In the genomic region with DNA sequence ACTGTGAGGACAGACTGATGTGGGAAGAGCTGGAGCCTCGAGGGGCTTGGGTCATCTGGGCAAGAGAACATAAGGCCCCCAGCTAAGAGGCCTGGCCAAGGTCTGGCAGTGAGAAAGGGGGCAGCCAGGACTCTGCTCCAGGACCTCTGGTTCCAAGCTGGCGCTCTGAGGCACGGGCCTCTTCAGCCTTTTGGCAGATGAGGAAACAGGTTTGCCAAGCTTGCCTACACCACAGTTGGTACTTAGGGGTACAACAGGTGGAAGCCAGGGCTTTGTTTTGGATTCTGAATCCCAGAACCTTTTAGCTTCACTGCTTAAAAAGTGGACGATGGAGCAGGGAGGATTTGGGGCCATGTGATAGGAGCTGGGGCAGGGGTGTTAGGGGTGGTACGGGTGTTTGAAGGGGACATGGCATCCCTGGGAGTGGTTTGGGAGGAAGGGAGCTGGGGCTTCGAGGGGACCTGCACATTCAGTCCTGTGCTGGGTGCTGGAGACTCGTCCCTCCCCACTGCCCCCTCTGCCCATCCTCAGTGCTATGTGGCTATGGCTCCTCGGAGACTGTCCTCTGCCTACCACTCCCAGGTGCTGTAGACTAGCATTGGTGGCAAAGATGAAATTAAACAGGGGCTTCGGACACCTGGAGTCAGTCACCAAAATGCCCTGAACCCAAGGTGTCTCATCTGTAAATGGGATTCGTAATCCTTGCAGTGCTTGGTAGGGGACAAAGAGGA, we compare ENCODE assay signal across 20 cellular contexts. TPM values are rescaled to one million over a fixed set of nuclear protein-coding genes. Genes with fewer than 3 reads are reported as not detected.
DNase-seq lines count a peak whose midpoint lies in the region; ATAC-seq lines count a peak whose summit lies in the region.
"Had no signal": no experiment of that assay in that cellular context is flagged by ENCODE, and none has a peak within 500 bp of the region (broad histone marks: within the 10 kb centered on the region; RNA-seq: fewer than 3 reads in every experiment).

No MANE protein-coding gene starts in this region.

- DNase-seq in stimulated activated naive CD8-positive, alpha-beta T cell treated with anti-CD3 and anti-CD28 coated beads, Interleukin-15, amount 100 ng/mL, for 72 hours, result no peak
- DNase-seq in T-helper 17 cell (no peak), naive B cell (no peak), GM03348 (ENCODE audit: low spot score) (no peak), anterior cingulate cortex (lab: John Stamatoyannopoulos, UW) (no peak), HPDE6-E6E7 (ENCODE audit: extremely low spot score) (no peak)
- DNase-seq: activated CD4-positive, alpha-beta T cell treated with anti-CD3 and anti-CD28 coated beads for 4 hours; dorsolateral prefrontal cortex; NCI-H1417 treated with DMSO at 0.1 percent for 48 hours; NCI-H82; PC-9; stimulated activated CD4-positive, alpha-beta T cell treated with anti-CD3 and anti-CD28 coated beads, Interleukin-1b, Interleukin-23, amount 100 ng/mL, for 48 hours; T1000 had no signal

- H3K27me3 Mint-ChIP-seq in stimulated activated naive CD8-positive, alpha-beta T cell treated with anti-CD3 and anti-CD28 coated beads, Interleukin-15, Interleukin-2, amounts not matched to agents 100 ng/mL and 50 ng/mL, for 24 hours, result no peaks in the 10 kb centered on the region
- no peaks in the 10 kb centered on the region for H3K27me3 Mint-ChIP-seq in stimulated activated naive CD8-positive, alpha-beta T cell treated with anti-CD3 and anti-CD28 coated beads, Interleukin-15, amount 100 ng/mL, for 72 hours
- H3K27me3 Mint-ChIP-seq in T-helper 17 cell (no peaks in the 10 kb centered on the region), naive B cell (no peaks in the 10 kb centered on the region)

- peak overlapping the region; percentile 79 for H3K27ac Mint-ChIP-seq in stimulated activated naive CD8-positive, alpha-beta T cell treated with anti-CD3 and anti-CD28 coated beads, Interleukin-15, Interleukin-2, amounts not matched to agents 100 ng/mL and 50 ng/mL, for 24 hours
- H3K27ac Mint-ChIP-seq in stimulated activated naive CD8-positive, alpha-beta T cell treated with anti-CD3 and anti-CD28 coated beads, Interleukin-15, amount 100 ng/mL, for 72 hours, result peak overlapping the region in 1 of 2 donors; percentile 69
- H3K27ac Mint-ChIP-seq in T-helper 17 cell, result peak overlapping the region; percentile 78
- peak overlapping the region; percentile 97 to 100 (median 99) for H3K27ac Mint-ChIP-seq in naive B cell

- no peaks in the 10 kb centered on the region for H3K9me3 ChIP-seq in T-helper 17 cell (ENCODE audit: control insufficient read depth, low read length, poor library complexity, severe bottlenecking)
- H3K9me3 ChIP-seq: gastroesophageal sphincter, SJSA1 had no signal

- peaks cover 31% of the 10 kb centered on the region for H3K4me1 Mint-ChIP-seq in stimulated activated naive CD8-positive, alpha-beta T cell treated with anti-CD3 and anti-CD28 coated beads, Interleukin-15, Interleukin-2, amounts not matched to agents 100 ng/mL and 50 ng/mL, for 24 hours (ENCODE audit: low read depth)
- peaks cover 33% of the 10 kb centered on the region for H3K4me1 Mint-ChIP-seq in stimulated activated naive CD8-positive, alpha-beta T cell treated with anti-CD3 and anti-CD28 coated beads, Interleukin-15, amount 100 ng/mL, for 72 hours
- peaks cover 28% of the 10 kb centered on the region for H3K4me1 Mint-ChIP-seq in T-helper 17 cell
- H3K4me1 Mint-ChIP-seq in naive B cell, result peaks cover 40 to 50% (median 43%) of the 10 kb centered on the region in 3 donors

- peaks cover 15% of the 10 kb centered on the region for H3K36me3 Mint-ChIP-seq in stimulated activated naive CD8-positive, alpha-beta T cell treated with anti-CD3 and anti-CD28 coated beads, Interleukin-15, Interleukin-2, amounts not matched to agents 100 ng/mL and 50 ng/mL, for 24 hours (ENCODE audit: low read depth)
- H3K36me3 Mint-ChIP-seq in T-helper 17 cell (ENCODE audit: low read depth) (peaks cover 4% of the 10 kb centered on the region), naive B cell (peaks cover 4 to 20% of the 10 kb centered on the region in 2 donors)

- H3K9me3 Mint-ChIP-seq in stimulated activated naive CD8-positive, alpha-beta T cell treated with anti-CD3 and anti-CD28 coated beads, Interleukin-15, Interleukin-2, amounts not matched to agents 100 ng/mL and 50 ng/mL, for 24 hours, result no peaks in the 10 kb centered on the region
- H3K9me3 Mint-ChIP-seq in stimulated activated naive CD8-positive, alpha-beta T cell treated with anti-CD3 and anti-CD28 coated beads, Interleukin-15, amount 100 ng/mL, for 72 hours, result no peaks in the 10 kb centered on the region
- peaks cover 0 to 2% (median 0%) of the 10 kb centered on the region in 7 donors for H3K9me3 Mint-ChIP-seq in naive B cell

- H3K4me3 Mint-ChIP-seq in stimulated activated naive CD8-positive, alpha-beta T cell treated with anti-CD3 and anti-CD28 coated beads, Interleukin-15, Interleukin-2, amounts not matched to agents 100 ng/mL and 50 ng/mL, for 24 hours, result no peak overlapping the region
- H3K4me3 Mint-ChIP-seq in stimulated activated naive CD8-positive, alpha-beta T cell treated with anti-CD3 and anti-CD28 coated beads, Interleukin-15, amount 100 ng/mL, for 72 hours, result no peak overlapping the region
- H3K4me3 Mint-ChIP-seq in T-helper 17 cell (no peak overlapping the region), naive B cell (peak overlapping the region; percentile 10 to 88 (median 74))

- no peak for ATAC-seq in stimulated activated naive CD8-positive, alpha-beta T cell treated with anti-CD3 and anti-CD28 coated beads, Interleukin-15, amount 100 ng/mL, for 72 hours
- ATAC-seq in T-helper 17 cell (no peak), naive B cell (ENCODE audit: low read depth in 2 of 2) (no peak), HG02840 (IDR thresholded peaks at IDR 0.05; ENCODE audit: low FRiP score, unreplicated experiment) (no peak)
- ATAC-seq: esophagus mucosa, gastroesophageal sphincter, sciatic nerve had no signal

RNA-seq across cellular contexts. Expression of a gene that starts 30.3 kb away (rescaled TPM):
- 1 to 10 TPM; 1.4 to 2.1 TPM for total RNA-seq in T-helper 17 cell
- polyA plus RNA-seq in naive B cell (ENCODE audit: low read depth in 6 of 6), result 1 to 10 TPM; 1.4 to 8.9 (median 4.5) TPM

RNA-seq across cellular contexts. Expression of a gene that starts 40.8 kb away (rescaled TPM):
- total RNA-seq in T-helper 17 cell, result 10 to 100 TPM; 43.0 to 49.8 TPM
- 100 to 1,000 TPM in 1 of 6 donors, 10 to 100 TPM in 5; 46.3 to 115 (median 68.5) TPM for polyA plus RNA-seq in naive B cell (ENCODE audit: low read depth in 6 of 6)

RNA-seq across cellular contexts. Expression of a gene that starts 41.0 kb away (rescaled TPM):
- total RNA-seq in T-helper 17 cell, result 10 to 100 TPM in 1 of 2 donors, 1 to 10 TPM in 1; 8.1 to 12.0 TPM
- polyA plus RNA-seq in naive B cell (ENCODE audit: low read depth in 6 of 6), result under 1 TPM in 4 of 6 donors, not detected in 2; 0.07 to 0.22 (median 0.08) TPM
- total RNA-seq: HT1080, PC-9, SJSA1 had no signal

Comparison
In these comparisons a context has a peak if more than half of its experiments do, and no peak if none do; other contexts are left out.
1. H3K4me3 Mint-ChIP-seq: peak in naive B cell (8 of 8); none in stimulated activated naive CD8-positive, alpha-beta T cell treated with anti-CD3 and anti-CD28 coated beads, Interleukin-15, Interleukin-2, amounts not matched to agents 100 ng/mL and 50 ng/mL, for 24 hours (single experiment), stimulated activated naive CD8-positive, alpha-beta T cell treated with anti-CD3 and anti-CD28 coated beads, Interleukin-15, amount 100 ng/mL, for 72 hours (0 of 2) and T-helper 17 cell (single experiment).